10 cellular contexts compared by ENCODE assay signal in genomic region chrX:2401590-2402360, GRCh38.
DNase-seq lines count a peak whose midpoint lies in the region; TF ChIP-seq lines count a peak whose summit lies in the region.
"Had no signal": no experiment of that assay in that cellular context is flagged by ENCODE, and none has a peak within 500 bp of the region (broad histone marks: within the 10 kb centered on the region; RNA-seq: fewer than 3 reads in every experiment).

No MANE protein-coding gene starts in this region.

- H3K27me3 ChIP-seq in neural progenitor cell = no peaks in the 10 kb centered on the region
- H3K27me3 ChIP-seq in A673 (replicated peaks; ENCODE audit: insufficient read depth, low read depth, low read length, poor library complexity) = no peaks in the 10 kb centered on the region

- H3K27ac ChIP-seq in neural progenitor cell (peak overlapping the region; percentile 97), A673 (ENCODE audit: low read depth, low read length, poor library complexity, severe bottlenecking) (no peak overlapping the region)
- H3K27ac ChIP-seq: HL-60 had no signal

- POLR2A ChIA-PET in A673 (lab: Charles Lee; ENCODE audit: low non-redundant PET) = no interaction called here

- H3K4me3 ChIP-seq in neural progenitor cell (no peak overlapping the region), A673 (ENCODE audit: low read depth, low read length, poor library complexity, severe bottlenecking) (no peak overlapping the region)

- H3K36me3 Mint-ChIP-seq in neural progenitor cell = peaks cover 12% of the 10 kb centered on the region

- CTCF ChIA-PET in A673 (lab: Charles Lee) = no interaction called here

- H3K36me3 ChIP-seq in neural progenitor cell (peaks cover 3% of the 10 kb centered on the region), A673 (ENCODE audit: insufficient read depth, low read length, poor library complexity, severe bottlenecking) (no peaks in the 10 kb centered on the region)

- H4K20me1 ChIP-seq in neural progenitor cell (ENCODE audit: low read depth) = peaks cover 7% of the 10 kb centered on the region

- peak overlapping the region; percentile 95 for H3K27ac Mint-ChIP-seq in neural progenitor cell

- peaks cover 32% of the 10 kb centered on the region for H3F3A ChIP-seq in neural progenitor cell (ENCODE audit: low read depth)

- BruUV-seq in A673 (replicated peaks; lab: Mats Ljungman, UMichigan) = no TSS peak

- H3K79me2 ChIP-seq in neural progenitor cell (ENCODE audit: low read depth) = peaks cover 29% of the 10 kb centered on the region

- peaks cover 5% of the 10 kb centered on the region for H3K27me3 Mint-ChIP-seq in neural progenitor cell (ENCODE audit: insufficient read depth, low read depth)

- no peak for TF ChIP-seq CTCF in neural progenitor cell (IDR thresholded peaks at IDR 0.05)
- TF ChIP-seq CTCF in A673 (conservative IDR thresholded peaks at IDR 0.05; ENCODE audit: low read depth, low read length) = no peak

- H3K4me1 ChIP-seq in neural progenitor cell (peaks cover 46% of the 10 kb centered on the region), A673 (ENCODE audit: insufficient read depth, low read length, poor library complexity, severe bottlenecking) (no peaks in the 10 kb centered on the region)

- H3K9me3 ChIP-seq in neural progenitor cell (ENCODE audit: low read depth) = no peaks in the 10 kb centered on the region
- no peaks in the 10 kb centered on the region for H3K9me3 ChIP-seq in A673 (ENCODE audit: low read depth, low read length, poor library complexity, severe bottlenecking)

- H3K9me3 Mint-ChIP-seq in neural progenitor cell = peaks cover 3% of the 10 kb centered on the region

- H3K4me1 Mint-ChIP-seq in neural progenitor cell = peaks cover 62% of the 10 kb centered on the region

- DNase-seq in AG08395 (ENCODE audit: low spot score) (peak; percentile 13), SW480 (ENCODE audit: low spot score) (peak; percentile 94), fibroblast of peridontal ligament (ENCODE audit: extremely low read depth) (peak; percentile 30), neural progenitor cell (ENCODE audit: low spot score) (peak; percentile 94), A673 (ENCODE audit: low spot score) (no peak), NOMO-1 (lab: John Stamatoyannopoulos, UW; ENCODE audit: unreplicated experiment in 2 of 2) (no peak), NCI-H345 treated with DMSO at 0.1 percent for 48 hours (lab: John Stamatoyannopoulos, UW; ENCODE audit: unreplicated experiment) (no peak)
- no peak for DNase-seq in NK-92 treated with Interleukin-12 subunit alpha and Interleukin-12 subunit beta, amount 100 ng/mL, for 24 hours (lab: John Stamatoyannopoulos, UW)
- DNase-seq: kidney glomerular epithelial cell had no signal

- H3K4me2 ChIP-seq in neural progenitor cell = peak overlapping the region; percentile 66

- no peak overlapping the region for H2AFZ ChIP-seq in neural progenitor cell (replicated peaks)

- peak overlapping the region; percentile 72 for H3K4me3 Mint-ChIP-seq in neural progenitor cell

- intact Hi-C loops in A673 (cut with micrococcal nuclease; ENCODE audit: unreplicated experiment) = no loop called here

- H3K9ac ChIP-seq in neural progenitor cell = no peak overlapping the region

Comparison
In these comparisons a context has a peak if more than half of its experiments do, and no peak if none do; other contexts are left out.
1. DNase-seq: peak in AG08395 (single experiment), SW480 (single experiment), fibroblast of peridontal ligament (single experiment) and neural progenitor cell (single experiment); none in A673 (single experiment), NK-92 treated with Interleukin-12 subunit alpha and Interleukin-12 subunit beta, amount 100 ng/mL, for 24 hours (single experiment), NOMO-1 (0 of 2) and NCI-H345 treated with DMSO at 0.1 percent for 48 hours (single experiment).